Comparison of ENCODE assay signal across 17 cellular contexts in the genomic region with DNA sequence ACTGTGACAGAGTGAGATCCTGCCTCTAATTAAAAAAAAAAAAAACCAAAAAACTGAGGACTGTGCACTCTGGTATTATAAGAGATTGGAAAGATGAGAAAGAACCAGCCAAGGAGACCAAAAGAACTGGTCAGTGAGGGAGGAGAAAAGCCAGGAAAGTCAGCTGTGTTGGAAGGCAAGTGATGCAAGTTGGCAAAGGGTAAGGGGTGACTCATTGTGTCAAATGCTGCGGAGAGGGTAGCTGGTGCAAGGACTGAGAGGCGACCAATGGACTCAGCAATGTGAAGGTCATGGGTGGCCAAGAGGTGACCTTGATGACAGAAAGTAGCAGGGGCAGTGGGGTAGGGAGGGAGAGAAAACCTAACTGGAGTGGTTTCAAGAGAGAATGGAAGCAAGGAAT. TPM values are rescaled to one million over a fixed set of nuclear protein-coding genes. Genes with fewer than 3 reads are reported as not detected.
A peak's percentile ranks its signal among the peaks of the same experiment; 100 is the strongest.
DNase-seq lines count a peak whose midpoint lies in the region; ATAC-seq, FAIRE-seq and TF ChIP-seq lines count a peak whose summit lies in the region.
"Had no signal": no experiment of that assay in that cellular context is flagged by ENCODE, and none has a peak within 500 bp of the region (broad histone marks: within the 10 kb centered on the region; RNA-seq: fewer than 3 reads in every experiment).

No MANE protein-coding gene starts in this region.

- H3K9ac ChIP-seq in endothelial cell of umbilical vein (replicated peaks; ENCODE audit: extremely low read depth, insufficient read depth, low read length) = no peak overlapping the region

- no peak overlapping the region for H3K27ac Mint-ChIP-seq in activated CD8-positive, alpha-beta memory T cell treated with anti-CD3 and anti-CD28 coated beads, Interleukin-2, amount 10 ng/mL, durations not matched to agents 7 days and 5 days
- H3K27ac Mint-ChIP-seq: CD4-positive, CD25-positive, alpha-beta regulatory T cell; natural killer cell had no signal

- H3K36me3 ChIP-seq in endothelial cell of umbilical vein (ENCODE audit: control insufficient read depth in 2 of 2, extremely low read depth in 1 of 2, insufficient read depth in 2 of 2, low read length in 2 of 2) = no peaks in the 10 kb centered on the region
- H3K36me3 ChIP-seq: tibial nerve, WERI-Rb-1 had no signal

- ATAC-seq in GM18519 (IDR thresholded peaks at IDR 0.05; ENCODE audit: low FRiP score, unreplicated experiment) = no peak
- no peak for ATAC-seq in activated CD8-positive, alpha-beta memory T cell treated with anti-CD3 and anti-CD28 coated beads, Interleukin-2, amount 10 ng/mL, durations not matched to agents 7 days and 5 days
- ATAC-seq: body of pancreas, left colon, natural killer cell had no signal

- H4K20me1 ChIP-seq in endothelial cell of umbilical vein (replicated peaks; ENCODE audit: control insufficient read depth, extremely low read depth, insufficient read depth, low read length) = no peaks in the 10 kb centered on the region

- no TSS peak for BruUV-seq in endothelial cell of umbilical vein (replicated peaks; lab: Mats Ljungman, UMichigan)

- CTCF ChIA-PET in endothelial cell of umbilical vein (lab: Charles Lee) = interaction anchor here (2.0 to 2.3 kb wide), 2 partner anchors 551 to 553 kb away, joined by 6 to 12 read pairs; no protein-coding TSS in a partner anchor
- CTCF ChIA-PET in activated CD8-positive, alpha-beta memory T cell treated with anti-CD3 and anti-CD28 coated beads, Interleukin-2, amount 10 ng/mL, durations not matched to agents 7 days and 5 days (lab: Charles Lee) = interaction anchor here (1.4 kb wide), 1 partner anchor 553 kb away, joined by 4 read pairs; no protein-coding TSS in a partner anchor

- dilution Hi-C loops in endothelial cell of umbilical vein (cut with MboI; ENCODE audit: extremely low pct_ligation_motif_present, low sequenced_read_pairs) = no loop called here

- DNase-seq in EH (ENCODE audit: low read depth) (peak; percentile 35), M059J (ENCODE audit: low read depth) (peak; percentile 72), endothelial cell of umbilical vein (ENCODE audit: low read depth, low spot score) (no peak), myocyte (ENCODE audit: low read depth) (peak; percentile 86), GM12891 (ENCODE audit: insufficient read length, low spot score) (no peak), NCI-H510A (lab: John Stamatoyannopoulos, UW) (no peak)
- no peak for DNase-seq in activated CD8-positive, alpha-beta memory T cell treated with anti-CD3 and anti-CD28 coated beads, Interleukin-2, amount 10 ng/mL, durations not matched to agents 7 days and 5 days
- DNase-seq: activated CD8-positive, alpha-beta memory T cell treated with anti-CD3 and anti-CD28 coated beads for 24 hours; CD4-positive, CD25-positive, alpha-beta regulatory T cell; left colon; natural killer cell; NCI-H1092; stimulated activated CD4-positive, alpha-beta T cell treated with anti-CD3 and anti-CD28 coated beads, Interleukin-2, amount 100 ng/mL, for 24 hours; WERI-Rb-1 had no signal

- H3K9me1 ChIP-seq in endothelial cell of umbilical vein (replicated peaks; ENCODE audit: control insufficient read depth, extremely low read depth, insufficient read depth, low read length) = no peaks in the 10 kb centered on the region

- no peaks in the 10 kb centered on the region for H3K27me3 ChIP-seq in endothelial cell of umbilical vein (ENCODE audit: control insufficient read depth in 2 of 2, insufficient read depth in 2 of 2, low read length in 2 of 2)
- H3K27me3 ChIP-seq: body of pancreas, tibial nerve had no signal

- H3K9me3 Mint-ChIP-seq in activated CD8-positive, alpha-beta memory T cell treated with anti-CD3 and anti-CD28 coated beads, Interleukin-2, amount 10 ng/mL, durations not matched to agents 7 days and 5 days (ENCODE audit: low read depth) = no peaks in the 10 kb centered on the region
- H3K9me3 Mint-ChIP-seq: natural killer cell had no signal

- H3K27me3 Mint-ChIP-seq in activated CD8-positive, alpha-beta memory T cell treated with anti-CD3 and anti-CD28 coated beads, Interleukin-2, amount 10 ng/mL, durations not matched to agents 7 days and 5 days = peaks cover 24% of the 10 kb centered on the region

- H2AFZ ChIP-seq in endothelial cell of umbilical vein (ENCODE audit: low read depth, low read length) = no peak overlapping the region

- TF ChIP-seq POLR2A in endothelial cell of umbilical vein (IDR thresholded peaks at IDR 0.05; ENCODE audit: low read depth, low read length) (no peak), GM12891 (IDR thresholded peaks at IDR 0.05; ENCODE audit: low read depth, low read length) (no peak)

- H3K36me3 Mint-ChIP-seq in activated CD8-positive, alpha-beta memory T cell treated with anti-CD3 and anti-CD28 coated beads, Interleukin-2, amount 10 ng/mL, durations not matched to agents 7 days and 5 days = no peaks in the 10 kb centered on the region
- H3K36me3 Mint-ChIP-seq: CD4-positive, CD25-positive, alpha-beta regulatory T cell; natural killer cell had no signal

- no peaks in the 10 kb centered on the region for H3K4me1 Mint-ChIP-seq in activated CD8-positive, alpha-beta memory T cell treated with anti-CD3 and anti-CD28 coated beads, Interleukin-2, amount 10 ng/mL, durations not matched to agents 7 days and 5 days
- H3K4me1 Mint-ChIP-seq: natural killer cell had no signal

- no peak overlapping the region for H3K4me2 ChIP-seq in endothelial cell of umbilical vein (ENCODE audit: insufficient read depth, low read length)

- POLR2A ChIA-PET in endothelial cell of umbilical vein (lab: Charles Lee) = interaction anchor here (0.7 kb wide), 1 partner anchor 8 kb away, joined by 5 read pairs; no protein-coding TSS in a partner anchor

- TF ChIP-seq CTCF in endothelial cell of umbilical vein (IDR thresholded peaks at IDR 0.05; ENCODE audit: extremely low read depth in 1 of 2, insufficient read depth in 1 of 2, low read depth in 1 of 2, low read length in 2 of 2) = no peak

- H3K4me1 ChIP-seq in endothelial cell of umbilical vein (ENCODE audit: control insufficient read depth, extremely low read depth, insufficient read depth, low read length) = no peaks in the 10 kb centered on the region
- H3K4me1 ChIP-seq: tibial nerve had no signal

- FAIRE-seq in endothelial cell of umbilical vein (lab: Jason Lieb, UNC) = no peak
- no peak for FAIRE-seq in GM12891 (lab: Jason Lieb, UNC)

- intact Hi-C loops in endothelial cell of umbilical vein (cut with micrococcal nuclease) = no loop called here

- H3K9me3 ChIP-seq in endothelial cell of umbilical vein (replicated peaks; ENCODE audit: control insufficient read depth, insufficient read depth, low read length) = no peaks in the 10 kb centered on the region
- H3K9me3 ChIP-seq: body of pancreas, tibial nerve had no signal

- H3K27ac ChIP-seq in endothelial cell of umbilical vein (ENCODE audit: insufficient read depth, low read depth, low read length) = no peak overlapping the region
- H3K27ac ChIP-seq: body of pancreas, tibial nerve, WERI-Rb-1 had no signal

- no peaks in the 10 kb centered on the region for H3K79me2 ChIP-seq in endothelial cell of umbilical vein (ENCODE audit: control insufficient read depth, insufficient read depth, low read length)

- no peak overlapping the region for H3K4me3 ChIP-seq in endothelial cell of umbilical vein (replicated peaks in 1 of 3; ENCODE audit: insufficient read depth in 1 of 3, low read depth in 1 of 3, low read length in 3 of 3)
- H3K4me3 ChIP-seq: body of pancreas, tibial nerve had no signal

- H3K4me3 Mint-ChIP-seq in activated CD8-positive, alpha-beta memory T cell treated with anti-CD3 and anti-CD28 coated beads, Interleukin-2, amount 10 ng/mL, durations not matched to agents 7 days and 5 days = no peak overlapping the region
- H3K4me3 Mint-ChIP-seq: CD4-positive, CD25-positive, alpha-beta regulatory T cell; natural killer cell had no signal

TF ChIP-seq in endothelial cell of umbilical vein, 7 proteins besides CTCF, POLR2A, EP300 and RAD21:
- peak; percentile 2 for TF ChIP-seq JUN (IDR thresholded peaks at IDR 0.05; ENCODE audit: borderline replicate concordance, insufficient read depth, insufficient read length, low read depth)
- TF ChIP-seq MYC (IDR thresholded peaks at IDR 0.05; ENCODE audit: low read depth, low read length) = no peak

TF ChIP-seq in GM12891, 5 proteins besides CTCF, POLR2A, EP300 and RAD21 (continues in another document):
- TF ChIP-seq POLR2AphosphoS5 (IDR thresholded peaks at IDR 0.05; ENCODE audit: low read depth, low read length) (no peak), SPI1 (IDR thresholded peaks at IDR 0.05; ENCODE audit: low read depth, low read length) (no peak), POU2F2 (IDR thresholded peaks at IDR 0.05; ENCODE audit: low read depth, low read length) (no peak)

RNA-seq across cellular contexts. Expression of gene LRRN4, which starts 27.4 kb away (rescaled TPM):
- 0.76 and 1.3 TPM in 2 replicates for total RNA-seq in M059J (2014; rRNA removed; shearing (Covaris generic))
- total RNA-seq in endothelial cell of umbilical vein (not detected in 2 replicates), myocyte (not detected in 2 replicates)
- 0.03 TPM in 1 of 2 replicates, not detected in the other for polyA plus RNA-seq in endothelial cell of umbilical vein
- not detected in 2 replicates for polyA plus RNA-seq in endothelial cell of umbilical vein (2011; cell fraction: cytosol; rRNA removed)
- polyA plus RNA-seq in endothelial cell of umbilical vein (2011; cell fraction: nucleus; rRNA removed) = 0.05 TPM in 1 of 2 replicates, not detected in the other
- polyA plus RNA-seq in endothelial cell of umbilical vein (2012) = not detected in 2 replicates
- polyA minus RNA-seq in endothelial cell of umbilical vein = 0.13 TPM in 1 of 2 replicates, not detected in the other
- polyA minus RNA-seq in endothelial cell of umbilical vein (2011; cell fraction: cytosol; rRNA and poly(A)+ RNA removed) = not detected
- not detected in 2 replicates for polyA minus RNA-seq in endothelial cell of umbilical vein (2011; cell fraction: nucleus; rRNA and poly(A)+ RNA removed)
- polyA plus RNA-seq in myocyte (2012) = not detected
- not detected for polyA plus RNA-seq in GM12891 (2012; ENCODE audit: low read depth, missing spikeins)
- not detected for total RNA-seq in activated CD8-positive, alpha-beta memory T cell treated with anti-CD3 and anti-CD28 coated beads, Interleukin-2, amount 10 ng/mL, durations not matched to agents 7 days and 5 days
- total RNA-seq: CD4-positive, CD25-positive, alpha-beta regulatory T cell; left colon; natural killer cell; tibial nerve had no signal

RNA-seq across cellular contexts. Expression of gene FERMT1, which starts 41.6 kb away (rescaled TPM):
- total RNA-seq in M059J (2014; rRNA removed; shearing (Covaris generic)) = 2.0 and 2.2 TPM in 2 replicates
- total RNA-seq in endothelial cell of umbilical vein (0.42 and 1.5 TPM in 2 replicates), myocyte (2.6 and 5.2 TPM in 2 replicates)
- polyA plus RNA-seq in endothelial cell of umbilical vein = 0.11 TPM in 2 replicates
- polyA plus RNA-seq in endothelial cell of umbilical vein (2011; cell fraction: cytosol; rRNA removed) = 0.20 and 0.27 TPM in 2 replicates
- polyA plus RNA-seq in endothelial cell of umbilical vein (2011; cell fraction: nucleus; rRNA removed) = 0.14 and 0.25 TPM in 2 replicates
- polyA plus RNA-seq in endothelial cell of umbilical vein (2012) = 3.1 and 3.5 TPM in 2 replicates
- 0.24 and 0.34 TPM in 2 replicates for polyA minus RNA-seq in endothelial cell of umbilical vein
- polyA minus RNA-seq in endothelial cell of umbilical vein (2011; cell fraction: cytosol; rRNA and poly(A)+ RNA removed) = 11.9 TPM
- polyA minus RNA-seq in endothelial cell of umbilical vein (2011; cell fraction: nucleus; rRNA and poly(A)+ RNA removed) = 0.34 TPM in 1 of 2 replicates, not detected in the other
- 0.39 TPM for polyA plus RNA-seq in myocyte (2012)
- 0.04 TPM for polyA plus RNA-seq in GM12891 (2012; ENCODE audit: low read depth, missing spikeins)
- total RNA-seq in activated CD8-positive, alpha-beta memory T cell treated with anti-CD3 and anti-CD28 coated beads, Interleukin-2, amount 10 ng/mL, durations not matched to agents 7 days and 5 days = under 1 TPM; 0.06 to 0.47 TPM
- total RNA-seq: CD4-positive, CD25-positive, alpha-beta regulatory T cell; natural killer cell had no signal
- polyA plus RNA-seq: CD4-positive, CD25-positive, alpha-beta regulatory T cell had no signal

Comparison
In these comparisons a context has a peak if more than half of its experiments do, and no peak if none do; other contexts are left out.
1. DNase-seq: peak in EH (single experiment), M059J (single experiment) and myocyte (single experiment); none in endothelial cell of umbilical vein (single experiment), GM12891 (single experiment), activated CD8-positive, alpha-beta memory T cell treated with anti-CD3 and anti-CD28 coated beads, Interleukin-2, amount 10 ng/mL, durations not matched to agents 7 days and 5 days (single experiment) and NCI-H510A (single experiment).